In the genomic region with DNA sequence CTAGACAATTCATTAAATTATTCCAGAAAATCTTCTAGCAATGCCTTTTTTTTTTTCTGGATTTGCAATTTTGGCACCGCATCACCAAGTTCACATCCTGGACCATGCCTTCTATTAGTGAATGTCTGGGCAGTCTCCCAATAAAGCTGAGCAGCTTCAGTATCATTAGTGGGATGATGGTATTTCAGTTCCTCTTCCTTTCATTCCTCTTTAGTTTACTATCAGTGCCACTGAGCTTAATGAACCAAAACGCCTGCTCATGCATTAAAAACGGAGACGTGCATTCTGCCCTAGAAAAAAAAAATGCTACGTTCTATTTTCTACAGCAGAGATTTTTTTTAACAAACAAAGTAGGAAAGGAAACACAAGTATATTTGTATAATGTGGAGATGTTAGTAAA, we compare ENCODE assay signal across 10 cellular contexts.
A peak's percentile ranks its signal among the peaks of the same experiment; 100 is the strongest.
DNase-seq lines count a peak whose midpoint lies in the region; ATAC-seq, FAIRE-seq and TF ChIP-seq lines count a peak whose summit lies in the region.
"Had no signal": no experiment of that assay in that cellular context is flagged by ENCODE, and none has a peak within 500 bp of the region (broad histone marks: within the 10 kb centered on the region; RNA-seq: fewer than 3 reads in every experiment).

No MANE protein-coding gene starts in this region.

- no peaks in the 10 kb centered on the region for H3K4me1 ChIP-seq in neural progenitor cell
- H3K4me1 ChIP-seq in gastrocnemius medialis = no peaks in the 10 kb centered on the region
- H3K4me1 ChIP-seq in HepG2 (ENCODE audit: insufficient read depth, low read length) = no peaks in the 10 kb centered on the region
- H3K4me1 ChIP-seq: Peyer's patch had no signal

- H3K4me3 ChIP-seq in neural progenitor cell = no peak overlapping the region
- no peak overlapping the region for H3K4me3 ChIP-seq in gastrocnemius medialis
- H3K4me3 ChIP-seq in HepG2 (replicated peaks in 1 of 3; ENCODE audit: insufficient read depth in 1 of 3, low read depth in 2 of 3, low read length in 3 of 3) = no peak overlapping the region
- H3K4me3 ChIP-seq: esophagus muscularis mucosa, Peyer's patch had no signal

- no peak for TF ChIP-seq RAD21 in HepG2 (CRISPR knock-in tag; IDR thresholded peaks at IDR 0.05)

- TF ChIP-seq POLR2A in gastrocnemius medialis (IDR thresholded peaks at IDR 0.05) (no peak), HepG2 (IDR thresholded peaks at IDR 0.05; ENCODE audit: insufficient read depth in 1 of 2, low read depth in 2 of 2, low read length in 2 of 2) (no peak)

- no peaks in the 10 kb centered on the region for H3K9me3 Mint-ChIP-seq in neural progenitor cell
- no peaks in the 10 kb centered on the region for H3K9me3 Mint-ChIP-seq in activated CD4-positive, alpha-beta T cell treated with anti-CD3 and anti-CD28 coated beads, Interleukin-2, amount 10 ng/mL, durations not matched to agents 7 days and 5 days

- no peaks in the 10 kb centered on the region for H3F3A ChIP-seq in neural progenitor cell (ENCODE audit: low read depth)

- H3K27ac Mint-ChIP-seq in neural progenitor cell = peak overlapping the region; percentile 15
- H3K27ac Mint-ChIP-seq in activated CD4-positive, alpha-beta T cell treated with anti-CD3 and anti-CD28 coated beads, Interleukin-2, amount 10 ng/mL, durations not matched to agents 7 days and 5 days = no peak overlapping the region

- intact Hi-C loops in gastrocnemius medialis (cut with DNase I; ENCODE audit: low total_unique reads) = no loop called here
- intact Hi-C loops in HepG2 (cut with micrococcal nuclease; ENCODE audit: unreplicated experiment) = no loop called here

- no peak overlapping the region for H2AFZ ChIP-seq in neural progenitor cell (replicated peaks)
- H2AFZ ChIP-seq in HepG2 (ENCODE audit: low read length) = no peak overlapping the region

- CTCF ChIA-PET in activated CD4-positive, alpha-beta T cell treated with anti-CD3 and anti-CD28 coated beads, Interleukin-2, amount 10 ng/mL, durations not matched to agents 7 days and 5 days (lab: Charles Lee) = no interaction called here
- CTCF ChIA-PET in HepG2 (lab: Yijun Ruan, JAX; ENCODE audit: low intra/inter-chr PET ratio, low total read pairs) = no interaction called here

- no peak overlapping the region for H3K9ac ChIP-seq in neural progenitor cell
- H3K9ac ChIP-seq in HepG2 (ENCODE audit: insufficient read depth, low read depth, low read length) = no peak overlapping the region

- H3K4me3 Mint-ChIP-seq in neural progenitor cell = no peak overlapping the region
- H3K4me3 Mint-ChIP-seq in activated CD4-positive, alpha-beta T cell treated with anti-CD3 and anti-CD28 coated beads, Interleukin-2, amount 10 ng/mL, durations not matched to agents 7 days and 5 days = no peak overlapping the region

- H3K36me3 ChIP-seq in neural progenitor cell (no peaks in the 10 kb centered on the region), gastrocnemius medialis (no peaks in the 10 kb centered on the region), HepG2 (replicated peaks in 1 of 2; ENCODE audit: control insufficient read depth in 1 of 2, insufficient read depth in 2 of 2, low read length in 2 of 2) (no peaks in the 10 kb centered on the region)
- H3K36me3 ChIP-seq: esophagus muscularis mucosa, Peyer's patch had no signal

- H4K20me1 ChIP-seq in neural progenitor cell (ENCODE audit: low read depth) (no peaks in the 10 kb centered on the region), HepG2 (ENCODE audit: insufficient read depth, low read length) (no peaks in the 10 kb centered on the region)

- ATAC-seq in GM19035 (IDR thresholded peaks at IDR 0.05; ENCODE audit: unreplicated experiment) (peak; percentile 48), HG03064 (IDR thresholded peaks at IDR 0.05; ENCODE audit: low read depth, unreplicated experiment) (peak; percentile 76), SK-N-SH treated with all-trans-retinoic acid at 6 μM for 48 hours (peak; percentile 58), gastrocnemius medialis (no peak), HepG2 (no peak)

- no peaks in the 10 kb centered on the region for H3K9me3 ChIP-seq in neural progenitor cell (ENCODE audit: low read depth)
- H3K9me3 ChIP-seq in gastrocnemius medialis = no peaks in the 10 kb centered on the region
- no peaks in the 10 kb centered on the region for H3K9me3 ChIP-seq in HepG2 (ENCODE audit: low read length)
- H3K9me3 ChIP-seq: esophagus muscularis mucosa had no signal

- in situ Hi-C loops in gastrocnemius medialis (cut with MboI; ENCODE audit: low sequenced_read_pairs in 4 of 4) = no loop called here
- in situ Hi-C loops in HepG2 (cut with HindIII; ENCODE audit: extremely low pct_ligation_motif_present, low pct_unique_long_range_greater_than_20kb) = no loop called here

- WGBS in HepG2 (ENCODE audit: low lambda C conversion rate) = 27% methylated on average over 5 of the region's 5 CpGs

- H3K27me3 ChIP-seq in neural progenitor cell (no peaks in the 10 kb centered on the region), gastrocnemius medialis (no peaks in the 10 kb centered on the region), HepG2 (ENCODE audit: control insufficient read depth in 1 of 2, insufficient read depth in 2 of 2, low read length in 2 of 2) (no peaks in the 10 kb centered on the region; a peak in 1 of 5 replicates)
- H3K27me3 ChIP-seq: esophagus muscularis mucosa, Peyer's patch had no signal

- H3K4me1 Mint-ChIP-seq in neural progenitor cell = peaks cover 16% of the 10 kb centered on the region
- no peaks in the 10 kb centered on the region for H3K4me1 Mint-ChIP-seq in activated CD4-positive, alpha-beta T cell treated with anti-CD3 and anti-CD28 coated beads, Interleukin-2, amount 10 ng/mL, durations not matched to agents 7 days and 5 days

- H3K4me2 ChIP-seq in neural progenitor cell (no peak overlapping the region), HepG2 (ENCODE audit: low read depth, low read length) (no peak overlapping the region)

- BruUV-seq in HepG2 (replicated peaks; lab: Mats Ljungman, UMichigan) = no TSS peak

- no peak for FAIRE-seq in HepG2 (lab: Jason Lieb, UNC)

- DNase-seq in neural progenitor cell (ENCODE audit: low spot score) (no peak), gastrocnemius medialis (no peak), HepG2 (ENCODE audit: low spot score) (no peak), GOT3 (lab: John Stamatoyannopoulos, UW) (no peak)
- DNase-seq in activated CD4-positive, alpha-beta T cell treated with anti-CD3 and anti-CD28 coated beads, Interleukin-2, amount 10 ng/mL, durations not matched to agents 7 days and 5 days = no peak
- DNase-seq: Peyer's patch had no signal

- POLR2A ChIA-PET in activated CD4-positive, alpha-beta T cell treated with anti-CD3 and anti-CD28 coated beads, Interleukin-2, amount 10 ng/mL, durations not matched to agents 7 days and 5 days (lab: Charles Lee) = no interaction called here
- POLR2A ChIA-PET in HepG2 (lab: Yijun Ruan, JAX) = no interaction called here

- H3K27me3 Mint-ChIP-seq in neural progenitor cell (ENCODE audit: insufficient read depth, low read depth) = no peaks in the 10 kb centered on the region
- no peaks in the 10 kb centered on the region for H3K27me3 Mint-ChIP-seq in activated CD4-positive, alpha-beta T cell treated with anti-CD3 and anti-CD28 coated beads, Interleukin-2, amount 10 ng/mL, durations not matched to agents 7 days and 5 days

- no peaks in the 10 kb centered on the region for H3K79me2 ChIP-seq in neural progenitor cell (ENCODE audit: low read depth)
- no peaks in the 10 kb centered on the region for H3K79me2 ChIP-seq in HepG2 (ENCODE audit: insufficient read depth, low read length)

- TF ChIP-seq EP300 in HepG2 (IDR thresholded peaks at IDR 0.05; ENCODE audit: low read depth in 2 of 2, low read length in 2 of 2) (no peak), HepG2 (CRISPR knock-in tag; IDR thresholded peaks at IDR 0.05; ENCODE audit: borderline replicate concordance) (no peak)

- H3K36me3 Mint-ChIP-seq in neural progenitor cell = no peaks in the 10 kb centered on the region
- no peaks in the 10 kb centered on the region for H3K36me3 Mint-ChIP-seq in activated CD4-positive, alpha-beta T cell treated with anti-CD3 and anti-CD28 coated beads, Interleukin-2, amount 10 ng/mL, durations not matched to agents 7 days and 5 days (ENCODE audit: low read depth)

- no peak for TF ChIP-seq CTCF in neural progenitor cell (IDR thresholded peaks at IDR 0.05)
- TF ChIP-seq CTCF in gastrocnemius medialis (IDR thresholded peaks at IDR 0.05 in 4 of 5, conservative IDR thresholded peaks at IDR 0.05 in 1 of 5) = no peak
- no peak for TF ChIP-seq CTCF in HepG2 (CRISPR knock-in tag; IDR thresholded peaks at IDR 0.05)

- H3K27ac ChIP-seq in neural progenitor cell (no peak overlapping the region), gastrocnemius medialis (no peak overlapping the region), HepG2 (ENCODE audit: extremely low read length, insufficient read depth, low read length) (no peak overlapping the region)
- H3K27ac ChIP-seq: esophagus muscularis mucosa, Peyer's patch had no signal

TF ChIP-seq in SK-N-SH treated with all-trans-retinoic acid at 6 μM for 48 hours, 23 proteins besides CTCF, POLR2A, EP300 and RAD21:
- TF ChIP-seq ISL1 (CRISPR knock-in tag; IDR thresholded peaks at IDR 0.05) (peak; percentile 55), CSRNP3 (CRISPR knock-in tag; IDR thresholded peaks at IDR 0.05) (no peak)

TF ChIP-seq in HepG2, 621 proteins besides CTCF, POLR2A, EP300 and RAD21 (continues in another document):
- TF ChIP-seq ZNF839 (CRISPR knock-in tag; IDR thresholded peaks at IDR 0.05; ENCODE audit: borderline replicate concordance) = no peak
- TF ChIP-seq ZBTB39 (CRISPR knock-in tag; IDR thresholded peaks at IDR 0.05) = no peak
- TF ChIP-seq POLR2AphosphoS5 (IDR thresholded peaks at IDR 0.05; ENCODE audit: low read depth, low read length) = no peak
- TF ChIP-seq THAP11 (CRISPR knock-in tag; IDR thresholded peaks at IDR 0.05) = no peak

Comparison
In these comparisons a context has a peak if more than half of its experiments do, and no peak if none do; other contexts are left out.
1. ATAC-seq: peak in GM19035 (single experiment), HG03064 (single experiment) and SK-N-SH treated with all-trans-retinoic acid at 6 μM for 48 hours (single experiment); none in gastrocnemius medialis (0 of 2) and HepG2 (single experiment).